Comparison of ENCODE assay signal across 10 cellular contexts in the genomic region with DNA sequence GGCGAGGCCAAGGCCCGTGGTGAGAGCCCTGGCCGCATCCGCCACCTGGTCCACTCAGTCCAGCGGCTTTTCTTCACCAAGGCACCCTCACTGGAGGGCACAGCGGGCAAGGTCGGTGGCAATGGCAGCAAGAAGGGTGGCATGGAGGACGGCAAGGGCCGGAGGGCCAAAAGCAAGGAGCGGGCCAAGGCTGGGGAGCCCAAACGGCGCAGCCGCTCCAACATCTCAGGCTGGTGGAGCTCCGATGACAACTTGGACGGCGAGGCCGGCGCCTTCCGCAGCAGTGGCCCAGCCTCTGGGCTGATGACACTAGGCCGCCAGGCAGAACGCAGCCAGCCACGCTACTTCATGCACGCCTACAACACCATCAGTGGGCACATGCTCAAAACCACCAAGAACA.
"Had no signal": no experiment of that assay in that cellular context is flagged by ENCODE, and none has a peak within 500 bp of the region (broad histone marks: within the 10 kb centered on the region; RNA-seq: fewer than 3 reads in every experiment).

No MANE protein-coding gene starts in this region.

- H3K27ac ChIP-seq: GM23248 had no signal

- H3K9me3 ChIP-seq: HAP-1 had no signal

- DNase-seq: GM23248, GOT3, H9, HCEC 1CT, HFFc6 had no signal

- H3K9ac ChIP-seq: GM23248 had no signal

- H3K36me3 ChIP-seq: HAP-1 had no signal

- ATAC-seq: GM23338, HCT116 had no signal

- FAIRE-seq: H1, H54 had no signal

- H3K4me3 ChIP-seq: GM23248, GM23338, HAP-1 had no signal

- H3K4me2 ChIP-seq: GM23338 had no signal

- H2AFZ ChIP-seq: GM23248, GM23338 had no signal
